In genomic region chr6:118665011-118665410, GRCh38 we compare ENCODE assay signal across 12 cellular contexts. TPM values are rescaled to one million over a fixed set of nuclear protein-coding genes. Genes with fewer than 3 reads are reported as not detected.
DNase-seq lines count a peak whose midpoint lies in the region; ATAC-seq, FAIRE-seq and TF ChIP-seq lines count a peak whose summit lies in the region.
"Had no signal": no experiment of that assay in that cellular context is flagged by ENCODE, and none has a peak within 500 bp of the region (broad histone marks: within the 10 kb centered on the region; RNA-seq: fewer than 3 reads in every experiment).

No MANE protein-coding gene starts in this region.

- TF ChIP-seq POLR2A in HepG2 (IDR thresholded peaks at IDR 0.05; ENCODE audit: insufficient read depth in 1 of 2, low read depth in 2 of 2, low read length in 2 of 2) = no peak

- POLR2A ChIA-PET in OCI-LY7 (lab: Charles Lee) = no interaction called here
- POLR2A ChIA-PET in HepG2 (lab: Yijun Ruan, JAX) = interaction anchor here (0.6 kb wide), 1 partner anchor 173 kb away, joined by 3 read pairs; no protein-coding TSS in a partner anchor

- no peaks in the 10 kb centered on the region for H3K27me3 ChIP-seq in BLaER1
- H3K27me3 ChIP-seq in fibroblast of lung (ENCODE audit: control insufficient read depth, insufficient read depth, low read length) = no peaks in the 10 kb centered on the region
- peaks cover 0 to 22% of the 10 kb centered on the region in 2 experiments; a peak in 3 of 5 replicates for H3K27me3 ChIP-seq in HepG2 (ENCODE audit: control insufficient read depth in 1 of 2, insufficient read depth in 2 of 2, low read length in 2 of 2)
- H3K27me3 ChIP-seq: testis had no signal

- H2AFZ ChIP-seq in OCI-LY7 (ENCODE audit: low read length) = no peak overlapping the region
- H2AFZ ChIP-seq in fibroblast of lung (ENCODE audit: low read length) = no peak overlapping the region
- H2AFZ ChIP-seq in HepG2 (ENCODE audit: low read length) = no peak overlapping the region

- H3K27ac ChIP-seq in BLaER1 = no peak overlapping the region
- no peak overlapping the region for H3K27ac ChIP-seq in OCI-LY7 (ENCODE audit: low read depth, low read length, poor library complexity, severe bottlenecking)
- no peak overlapping the region for H3K27ac ChIP-seq in fibroblast of lung (ENCODE audit: insufficient read depth, low read length)
- no peak overlapping the region for H3K27ac ChIP-seq in HepG2 (ENCODE audit: extremely low read length, insufficient read depth, low read length)

- FAIRE-seq in HepG2 (lab: Jason Lieb, UNC) = no peak
- FAIRE-seq: small intestine had no signal

- H3K9ac ChIP-seq in BLaER1 (no peak overlapping the region), fibroblast of lung (ENCODE audit: insufficient read depth, low read length) (no peak overlapping the region), HepG2 (ENCODE audit: insufficient read depth, low read depth, low read length) (no peak overlapping the region)

- H3K36me3 ChIP-seq in BLaER1 (no peaks in the 10 kb centered on the region), OCI-LY7 (ENCODE audit: insufficient read depth, low read length) (peaks cover 4% of the 10 kb centered on the region; the same call in 1 of the 2 replicates), fibroblast of lung (ENCODE audit: control insufficient read depth, insufficient read depth, low read length) (no peaks in the 10 kb centered on the region), HepG2 (replicated peaks in 1 of 2; ENCODE audit: control insufficient read depth in 1 of 2, insufficient read depth in 2 of 2, low read length in 2 of 2) (no peaks in the 10 kb centered on the region)

- BruUV-seq in OCI-LY7 (replicated peaks; lab: Mats Ljungman, UMichigan) = no TSS peak
- no TSS peak for BruUV-seq in HepG2 (replicated peaks; lab: Mats Ljungman, UMichigan)

- CTCF ChIA-PET in OCI-LY7 (lab: Charles Lee; ENCODE audit: unreplicated experiment) = no interaction called here
- CTCF ChIA-PET in HepG2 (lab: Yijun Ruan, JAX; ENCODE audit: low intra/inter-chr PET ratio, low total read pairs) = no interaction called here

- H3K9me2 ChIP-seq in OCI-LY7 (ENCODE audit: insufficient read depth, low read length) = no peaks in the 10 kb centered on the region

- WGBS in HepG2 (ENCODE audit: low lambda C conversion rate) = 32% methylated on average over 3 of the region's 3 CpGs

- H3K79me2 ChIP-seq in OCI-LY7 (ENCODE audit: insufficient read depth, low read depth, low read length) (no peaks in the 10 kb centered on the region), fibroblast of lung (ENCODE audit: control insufficient read depth, insufficient read depth, low read length) (no peaks in the 10 kb centered on the region), HepG2 (ENCODE audit: insufficient read depth, low read length) (no peaks in the 10 kb centered on the region)

- intact Hi-C loops in OCI-LY7 (cut with micrococcal nuclease; ENCODE audit: unreplicated experiment) = no loop called here
- intact Hi-C loops in HepG2 (cut with micrococcal nuclease; ENCODE audit: unreplicated experiment) = no loop called here

- H4K20me1 ChIP-seq in BLaER1 (no peaks in the 10 kb centered on the region), OCI-LY7 (ENCODE audit: insufficient read depth, low read length) (0 out of 2 replicates have a peak, but pooled peaks cover 5% of the 10 kb centered on the region), fibroblast of lung (ENCODE audit: control insufficient read depth, extremely low read depth, insufficient read depth, low read length) (no peaks in the 10 kb centered on the region), HepG2 (ENCODE audit: insufficient read depth, low read length) (no peaks in the 10 kb centered on the region)

- TF ChIP-seq EP300 in HepG2 (IDR thresholded peaks at IDR 0.05; ENCODE audit: low read depth in 2 of 2, low read length in 2 of 2) (no peak), HepG2 (CRISPR knock-in tag; IDR thresholded peaks at IDR 0.05; ENCODE audit: borderline replicate concordance) (no peak)

- TF ChIP-seq CTCF in OCI-LY7 (conservative IDR thresholded peaks at IDR 0.05; ENCODE audit: low read length) = no peak
- no peak for TF ChIP-seq CTCF in fibroblast of lung (conservative IDR thresholded peaks at IDR 0.05 in 1 of 2, IDR thresholded peaks at IDR 0.05 in 1 of 2; ENCODE audit: low read depth in 1 of 2, low read length in 2 of 2)
- TF ChIP-seq CTCF in HepG2 (CRISPR knock-in tag; IDR thresholded peaks at IDR 0.05) = no peak

- in situ Hi-C loops in HepG2 (cut with HindIII; ENCODE audit: extremely low pct_ligation_motif_present, low pct_unique_long_range_greater_than_20kb) = no loop called here

- H3K4me3 ChIP-seq in BLaER1 (peak overlapping the region; percentile 53; the same call in 1 of the 2 replicates), OCI-LY7 (ENCODE audit: low read depth, low read length, poor library complexity, severe bottlenecking) (no peak overlapping the region), fibroblast of lung (replicated peaks in 1 of 4; ENCODE audit: control extremely low read depth in 1 of 4, insufficient read depth in 1 of 4, low read depth in 3 of 4, low read length in 4 of 4) (peak overlapping the region in 1 of 4 experiments; percentile 47), HepG2 (replicated peaks in 1 of 3; ENCODE audit: insufficient read depth in 1 of 3, low read depth in 2 of 3, low read length in 3 of 3) (no peak overlapping the region)

- no peaks in the 10 kb centered on the region for H3K9me3 ChIP-seq in BLaER1
- H3K9me3 ChIP-seq in OCI-LY7 (ENCODE audit: low read length) = no peaks in the 10 kb centered on the region
- H3K9me3 ChIP-seq in fibroblast of lung (ENCODE audit: control insufficient read depth, insufficient read depth, low read depth, low read length) = no peaks in the 10 kb centered on the region
- H3K9me3 ChIP-seq in HepG2 (ENCODE audit: low read length) = no peaks in the 10 kb centered on the region
- H3K9me3 ChIP-seq: Caco-2, testis had no signal

- peak; percentile 48 for ATAC-seq in GM19395 (IDR thresholded peaks at IDR 0.05; ENCODE audit: unreplicated experiment)
- ATAC-seq in HepG2 = no peak
- no peak for ATAC-seq in HG03520 (IDR thresholded peaks at IDR 0.05; ENCODE audit: unreplicated experiment)

- H3K4me1 ChIP-seq in BLaER1 (peaks cover 18% of the 10 kb centered on the region), OCI-LY7 (ENCODE audit: insufficient read depth, low read length, poor library complexity, severe bottlenecking) (peaks cover 17% of the 10 kb centered on the region), fibroblast of lung (ENCODE audit: control insufficient read depth, extremely low read depth, insufficient read depth, low read length) (peaks cover 22% of the 10 kb centered on the region), HepG2 (ENCODE audit: insufficient read depth, low read length) (no peaks in the 10 kb centered on the region)
- H3K4me1 ChIP-seq: Caco-2, testis had no signal

- DNase-seq in OCI-LY7 (ENCODE audit: low spot score) (no peak), fibroblast of lung (ENCODE audit: low read depth in 2 of 2) (no peak), HepG2 (ENCODE audit: low spot score) (no peak), NCI-H2081 treated with DMSO at 0.1 percent for 48 hours (lab: John Stamatoyannopoulos, UW) (no peak)
- DNase-seq in stimulated activated CD4-positive, alpha-beta T cell treated with anti-CD3 and anti-CD28 coated beads, Interleukin-12 subunit alpha, Interleukin-12 subunit beta, amount 100 ng/mL, for 4 hours = no peak
- DNase-seq: Caco-2, NCI-H524 treated with DMSO at 0.1 percent for 48 hours, small intestine, testis had no signal

- TF ChIP-seq RAD21 in HepG2 (CRISPR knock-in tag; IDR thresholded peaks at IDR 0.05) = no peak

- H3K4me2 ChIP-seq in BLaER1 (peak overlapping the region; percentile 84), OCI-LY7 (ENCODE audit: low read length) (peak overlapping the region; percentile 37), fibroblast of lung (ENCODE audit: extremely low read depth, insufficient read depth, low read length) (peak overlapping the region; percentile 33), HepG2 (ENCODE audit: low read depth, low read length) (no peak overlapping the region)

TF ChIP-seq in HepG2, 621 proteins besides CTCF, POLR2A, EP300 and RAD21 (continues in another document):
- TF ChIP-seq ZNF572 (CRISPR knock-in tag; IDR thresholded peaks at IDR 0.05) = no peak

RNA-seq across cellular contexts. Expression of gene CEP85L, which starts 13.6 kb away (rescaled TPM):
- 7.4 and 9.6 TPM in 2 replicates for total RNA-seq in OCI-LY7 (2014; rRNA removed; shearing (Covaris generic))
- 12.0 and 15.4 TPM in 2 replicates for total RNA-seq in OCI-LY7 (2022)
- total RNA-seq in fibroblast of lung = 18.5 and 22.0 TPM in 2 replicates
- 6.4 and 7.3 TPM in 2 replicates for polyA plus RNA-seq in fibroblast of lung
- 3.2 and 4.7 TPM in 2 replicates for polyA plus RNA-seq in fibroblast of lung (2012)
- polyA minus RNA-seq in fibroblast of lung (ENCODE audit: low replicate concordance) = 8.4 and 23.9 TPM in 2 replicates
- 1.4 and 1.7 TPM in 2 replicates for total RNA-seq in HepG2 (2016; rRNA removed; fragmentation: Illumina TruSeq; extraction: Trizol)
- 0.61 and 1.1 TPM in 2 replicates for total RNA-seq in HepG2 (2016; cell fraction: cytosol; rRNA removed; fragmentation: Illumina TruSeq; extraction: Trizol; ENCODE audit: low read depth)
- total RNA-seq in HepG2 (2016; cell fraction: insoluble cytoplasmic fraction; rRNA removed; fragmentation: Illumina TruSeq; extraction: Trizol) = 1.2 and 1.3 TPM in 2 replicates
- 0.83 and 1.00 TPM in 2 replicates for total RNA-seq in HepG2 (2016; cell fraction: membrane; rRNA removed; fragmentation: Illumina TruSeq; extraction: Trizol)
- 2.4 and 2.6 TPM in 2 replicates for total RNA-seq in HepG2 (2016; cell fraction: nucleus; rRNA removed; fragmentation: Illumina TruSeq; extraction: Trizol)
- polyA plus RNA-seq in HepG2 (2011; rRNA removed) = 0.44 and 0.77 TPM in 2 replicates
- polyA plus RNA-seq in HepG2 (2011; cell fraction: cytosol; rRNA removed) = 0.17 and 0.82 TPM in 2 replicates
- 0.56 and 0.74 TPM in 2 replicates for polyA plus RNA-seq in HepG2 (2011; cell fraction: nucleus; rRNA removed)
- 0.30 and 0.35 TPM in 2 replicates for polyA plus RNA-seq in HepG2 (2012)
- 0.16 and 0.33 TPM in 2 replicates for polyA plus RNA-seq in HepG2 (2016; cell fraction: cytosol; fragmentation: Illumina TruSeq; extraction: Trizol; ENCODE audit: low read depth)
- 0.70 and 0.80 TPM in 2 replicates for polyA plus RNA-seq in HepG2 (2016; cell fraction: insoluble cytoplasmic fraction; fragmentation: Illumina TruSeq; extraction: Trizol; ENCODE audit: low read depth)
- 0.33 and 0.34 TPM in 2 replicates for polyA plus RNA-seq in HepG2 (2016; cell fraction: membrane; fragmentation: Illumina TruSeq; extraction: Trizol; ENCODE audit: low read depth)
- 0.22 and 0.37 TPM in 2 replicates for polyA plus RNA-seq in HepG2 (2016; cell fraction: nucleus; fragmentation: Illumina TruSeq; extraction: Trizol; ENCODE audit: insufficient read depth, low read depth)
- 5.0 and 12.4 TPM in 2 replicates for polyA minus RNA-seq in HepG2 (2011; rRNA and poly(A)+ RNA removed; ENCODE audit: low replicate concordance)
- polyA minus RNA-seq in HepG2 (2011; cell fraction: cytosol; rRNA and poly(A)+ RNA removed) = 0.79 and 1.5 TPM in 2 replicates
- 5.8 and 9.8 TPM in 2 replicates for polyA minus RNA-seq in HepG2 (2011; cell fraction: nucleus; rRNA and poly(A)+ RNA removed)
